In the genomic region with DNA sequence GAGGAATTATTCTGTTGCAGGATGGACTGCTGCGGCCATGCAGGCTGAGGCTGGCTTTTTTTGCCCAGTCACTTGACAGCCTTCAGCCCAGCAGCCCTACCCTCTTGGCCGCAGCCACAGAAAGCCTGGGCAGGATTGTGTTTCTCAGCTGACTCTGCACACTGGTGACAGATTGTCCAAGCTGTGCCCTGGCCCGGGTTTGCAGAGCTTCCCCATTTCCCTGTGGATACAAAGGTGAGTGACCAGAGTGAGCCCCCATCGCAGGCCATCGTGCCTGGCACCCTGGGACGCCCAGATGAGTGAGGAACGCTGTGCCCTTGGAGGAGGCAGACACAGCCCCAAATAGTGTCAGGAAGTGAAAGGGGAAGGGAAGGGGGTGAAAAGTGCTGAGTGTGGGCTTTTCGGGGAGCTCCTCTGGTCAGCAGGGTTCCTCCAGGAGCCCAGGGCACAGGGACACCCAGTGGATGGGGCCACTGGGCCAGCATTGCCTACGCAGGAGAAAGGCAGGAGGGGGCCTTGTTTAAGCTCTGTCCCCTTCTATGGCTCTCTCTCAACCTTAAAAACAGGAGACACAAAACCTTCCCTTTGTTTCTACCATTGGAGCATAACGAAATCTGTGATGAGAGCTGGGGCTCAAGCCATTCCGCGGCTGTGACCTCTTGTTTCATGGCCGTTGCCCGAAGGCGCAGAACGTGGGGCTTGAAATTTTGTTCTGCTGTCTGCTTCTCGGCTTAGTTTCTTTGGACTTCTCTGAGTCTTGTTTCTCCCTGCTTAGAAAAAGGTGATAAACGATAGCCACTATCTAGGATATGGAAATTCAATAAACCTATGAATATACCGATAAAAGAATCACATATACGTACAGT, we compare ENCODE assay signal across 14 cellular contexts.
DNase-seq lines count a peak whose midpoint lies in the region; ATAC-seq and TF ChIP-seq lines count a peak whose summit lies in the region.
"Had no signal": no experiment of that assay in that cellular context is flagged by ENCODE, and none has a peak within 500 bp of the region (broad histone marks: within the 10 kb centered on the region; RNA-seq: fewer than 3 reads in every experiment).

No MANE protein-coding gene starts in this region.

- no peaks in the 10 kb centered on the region for H3F3A ChIP-seq in OCI-LY1 (ENCODE audit: insufficient read depth, low read length)

- peak overlapping the region; percentile 41 for H3K27ac ChIP-seq in OCI-LY1 (ENCODE audit: low read depth, low read length, poor library complexity, severe bottlenecking)
- H3K27ac ChIP-seq in dorsolateral prefrontal cortex = peak overlapping the region in 39 of 59 donors; percentile 3 to 91 (median 69)
- H3K27ac ChIP-seq in lower lobe of right lung = peak overlapping the region; percentile 56
- H3K27ac ChIP-seq in substantia nigra (ENCODE audit: low read depth, low read length, poor library complexity, severe bottlenecking) = peak overlapping the region; percentile 13

- H3K9me3 ChIP-seq in OCI-LY1 (ENCODE audit: low read length) = no peaks in the 10 kb centered on the region
- H3K9me3 ChIP-seq in lower lobe of right lung = no peaks in the 10 kb centered on the region

- H3K4me3 Mint-ChIP-seq in type B pancreatic cell = no peak overlapping the region
- H3K4me3 Mint-ChIP-seq: activated naive CD4-positive, alpha-beta T cell treated with anti-CD3 and anti-CD28 coated beads, Interleukin-2, amount 10 ng/mL, durations not matched to agents 7 days and 5 days; effector memory CD8-positive, alpha-beta T cell had no signal

- peaks cover 13% of the 10 kb centered on the region for H3K4me1 Mint-ChIP-seq in type B pancreatic cell (ENCODE audit: unreplicated experiment)

- no peaks in the 10 kb centered on the region for H3K36me3 Mint-ChIP-seq in type B pancreatic cell
- H3K36me3 Mint-ChIP-seq: activated naive CD4-positive, alpha-beta T cell treated with anti-CD3 and anti-CD28 coated beads, Interleukin-2, amount 10 ng/mL, durations not matched to agents 7 days and 5 days had no signal

- no peaks in the 10 kb centered on the region for H4K20me1 ChIP-seq in OCI-LY1 (ENCODE audit: insufficient read depth, low read length)

- H3K4me1 ChIP-seq in OCI-LY1 (ENCODE audit: insufficient read depth, low read length, severe bottlenecking) = peaks cover 67% of the 10 kb centered on the region
- peaks cover 47% of the 10 kb centered on the region for H3K4me1 ChIP-seq in lower lobe of right lung

- no peaks in the 10 kb centered on the region for H3K9me2 ChIP-seq in OCI-LY1 (ENCODE audit: low read depth, low read length)

- H3K4me3 ChIP-seq in OCI-LY1 (ENCODE audit: low read depth, low read length, poor library complexity, severe bottlenecking) (no peak overlapping the region), dorsolateral prefrontal cortex (no peak overlapping the region), lower lobe of right lung (no peak overlapping the region)

- H3K79me2 ChIP-seq in OCI-LY1 (ENCODE audit: insufficient read depth, low read length) = no peaks in the 10 kb centered on the region

- no peak overlapping the region for H3K27ac Mint-ChIP-seq in type B pancreatic cell
- H3K27ac Mint-ChIP-seq: activated naive CD4-positive, alpha-beta T cell treated with anti-CD3 and anti-CD28 coated beads, Interleukin-2, amount 10 ng/mL, durations not matched to agents 7 days and 5 days; effector memory CD8-positive, alpha-beta T cell had no signal

- H3K27me3 ChIP-seq in OCI-LY1 (ENCODE audit: insufficient read depth, low read length) = no peaks in the 10 kb centered on the region
- no peaks in the 10 kb centered on the region for H3K27me3 ChIP-seq in dorsolateral prefrontal cortex
- no peaks in the 10 kb centered on the region for H3K27me3 ChIP-seq in lower lobe of right lung (ENCODE audit: low read depth)

- H3K9ac ChIP-seq in OCI-LY1 (ENCODE audit: low read length) = no peak overlapping the region

- H3K9me3 Mint-ChIP-seq in type B pancreatic cell = no peaks in the 10 kb centered on the region
- H3K9me3 Mint-ChIP-seq: activated naive CD4-positive, alpha-beta T cell treated with anti-CD3 and anti-CD28 coated beads, Interleukin-2, amount 10 ng/mL, durations not matched to agents 7 days and 5 days; effector memory CD8-positive, alpha-beta T cell had no signal

- H2AFZ ChIP-seq in OCI-LY1 (ENCODE audit: low read length) = no peak overlapping the region

- DNase-seq in dorsolateral prefrontal cortex (peak in 1 of 10 donors; percentile 88), lower lobe of right lung (peak; percentile 75), substantia nigra (lab: John Stamatoyannopoulos, UW) (peak in 28 of 49 donors; percentile 16 to 79 (median 48)), NCI-H2081 (lab: John Stamatoyannopoulos, UW) (no peak), GM10266 (ENCODE audit: extremely low spot score) (no peak), type B pancreatic cell (ENCODE audit: extremely low spot score, unreplicated experiment) (no peak), SW 1271 (lab: John Stamatoyannopoulos, UW) (no peak)
- DNase-seq: activated CD4-positive, alpha-beta T cell treated with anti-CD3 and anti-CD28 coated beads for 1 hour; activated naive CD4-positive, alpha-beta T cell treated with anti-CD3 and anti-CD28 coated beads, Interleukin-2, amount 10 ng/mL, durations not matched to agents 7 days and 5 days; effector memory CD8-positive, alpha-beta T cell; NCI-H187 treated with DMSO at 0.1 percent for 48 hours; SHP77; stimulated activated CD4-positive, alpha-beta T cell treated with anti-CD3 and anti-CD28 coated beads, Interleukin-4, amount 100 ng/mL, for 1 hour had no signal

- TF ChIP-seq CTCF in OCI-LY1 (IDR thresholded peaks at IDR 0.05; ENCODE audit: low read length) (no peak), dorsolateral prefrontal cortex (IDR thresholded peaks at IDR 0.05 in 54 of 56, conservative IDR thresholded peaks at IDR 0.05 in 2 of 56; ENCODE audit: low read depth in 1 of 56, partially characterized antibody in 56 of 56) (no peak), lower lobe of right lung (IDR thresholded peaks at IDR 0.05) (no peak), GM10266 (IDR thresholded peaks at IDR 0.05; ENCODE audit: control insufficient read depth, insufficient read depth, low read depth, missing control alignments) (no peak), type B pancreatic cell (conservative IDR thresholded peaks at IDR 0.05) (no peak)

- H3K36me3 ChIP-seq in OCI-LY1 (ENCODE audit: insufficient read depth, low read length) (no peaks in the 10 kb centered on the region), lower lobe of right lung (no peaks in the 10 kb centered on the region)

- H3K27me3 Mint-ChIP-seq in type B pancreatic cell = peaks cover 5% of the 10 kb centered on the region

- peak; percentile 46 to 71 for ATAC-seq in lower lobe of right lung
- ATAC-seq: effector memory CD8-positive, alpha-beta T cell had no signal

- intact Hi-C loops in dorsolateral prefrontal cortex (cut with DNase I) (no loop called here), lower lobe of right lung (cut with DNase I) (no loop called here)

- no peak overlapping the region; the same call in 1 of the 2 replicates for H3K4me2 ChIP-seq in OCI-LY1 (ENCODE audit: low read length)

Comparison
In these comparisons a context has a peak if more than half of its experiments do, and no peak if none do; other contexts are left out.
1. H3K27ac ChIP-seq: peak in every context shown above with its lines; median percentile 69 in dorsolateral prefrontal cortex; 56 in lower lobe of right lung; 41 in OCI-LY1; 13 in substantia nigra.
2. DNase-seq: peak in lower lobe of right lung (single experiment) and substantia nigra (28 of 49); none in NCI-H2081 (0 of 2), GM10266 (single experiment), type B pancreatic cell (single experiment) and SW 1271 (0 of 2).